Comparison of ENCODE assay signal across 21 cellular contexts in genomic region chr6:131003419-131004386, GRCh38. TPM values are rescaled to one million over a fixed set of nuclear protein-coding genes. Genes with fewer than 3 reads are reported as not detected.
DNase-seq lines count a peak whose midpoint lies in the region; ATAC-seq and TF ChIP-seq lines count a peak whose summit lies in the region.
"Had no signal": no experiment of that assay in that cellular context is flagged by ENCODE, and none has a peak within 500 bp of the region (broad histone marks: within the 10 kb centered on the region; RNA-seq: fewer than 3 reads in every experiment).

No MANE protein-coding gene starts in this region.

- H3K4me1 ChIP-seq in subcutaneous abdominal adipose tissue (ENCODE audit: control insufficient read depth in 5 of 5, insufficient read depth in 5 of 5, low read length in 5 of 5) = peaks cover 5 to 54% (median 46%) of the 10 kb centered on the region in 5 donors

- no peak overlapping the region for H3K9ac ChIP-seq in subcutaneous abdominal adipose tissue (ENCODE audit: low read length in 5 of 5)
- H3K9ac ChIP-seq: KMS-11 had no signal

- DNase-seq in Right ventricle myocardium inferior (ENCODE audit: missing footprints) (no peak), left cardiac atrium (no peak), caudate nucleus (lab: John Stamatoyannopoulos, UW) (peak in 23 of 61 donors; percentile 6 to 91 (median 29)), mesothelial cell of epicardium (ENCODE audit: low spot score in 2 of 2, unreplicated experiment in 2 of 2) (no peak), left colon (no peak)
- no peak for DNase-seq in central memory CD4-positive, alpha-beta T cell
- DNase-seq in activated CD4-positive, alpha-beta T cell treated with anti-CD3 and anti-CD28 coated beads, Interleukin-2, amount 10 ng/mL, durations not matched to agents 24 days and 14 days = no peak
- DNase-seq: 8988T; activated CD4-positive, alpha-beta T cell treated with anti-CD3 and anti-CD28 coated beads for 4 hours; activated T-cell treated with anti-CD3 and anti-CD28 coated beads, Interleukin-2, amount 50 U/mL, for 4 hours; CD4-positive, alpha-beta memory T cell; dermis blood vessel endothelial cell; DMS153; immature natural killer cell; NCI-H2171 treated with DMSO at 0.1 percent for 48 hours; NCI-H69; RPMI8226 had no signal

- no peak overlapping the region for H3K4me3 ChIP-seq in subcutaneous abdominal adipose tissue (ENCODE audit: low read depth in 1 of 5, low read length in 5 of 5)

- H3K27me3 ChIP-seq in subcutaneous abdominal adipose tissue (ENCODE audit: control insufficient read depth in 5 of 5, insufficient read depth in 4 of 5, low read length in 5 of 5) = no peaks in the 10 kb centered on the region

- no peak overlapping the region for H3K4me3 Mint-ChIP-seq in mesothelial cell of epicardium
- no peak overlapping the region for H3K4me3 Mint-ChIP-seq in activated CD4-positive, alpha-beta T cell treated with anti-CD3 and anti-CD28 coated beads, Interleukin-2, amount 10 ng/mL, durations not matched to agents 24 days and 14 days
- H3K4me3 Mint-ChIP-seq: activated T-cell treated with anti-CD3 and anti-CD28 coated beads, Interleukin-2, amount 50 U/mL, for 4 hours; CD4-positive, alpha-beta memory T cell; immature natural killer cell; neural crest cell had no signal

- ATAC-seq in Right ventricle myocardium inferior (peak; percentile 39), left cardiac atrium (no peak), left colon (no peak)
- ATAC-seq: activated T-cell treated with anti-CD3 and anti-CD28 coated beads, Interleukin-2, amount 50 U/mL, for 4 hours; SK-N-SH treated with all-trans-retinoic acid at 6 μM for 48 hours had no signal

- no peak for TF ChIP-seq CTCF in mesothelial cell of epicardium (IDR thresholded peaks at IDR 0.05; ENCODE audit: unreplicated experiment)

- peaks cover 58% of the 10 kb centered on the region for H3K4me1 Mint-ChIP-seq in mesothelial cell of epicardium
- H3K4me1 Mint-ChIP-seq in activated CD4-positive, alpha-beta T cell treated with anti-CD3 and anti-CD28 coated beads, Interleukin-2, amount 10 ng/mL, durations not matched to agents 24 days and 14 days = no peaks in the 10 kb centered on the region
- H3K4me1 Mint-ChIP-seq: immature natural killer cell had no signal

- H3K9me3 Mint-ChIP-seq in mesothelial cell of epicardium = peaks cover 17% of the 10 kb centered on the region
- H3K9me3 Mint-ChIP-seq in activated CD4-positive, alpha-beta T cell treated with anti-CD3 and anti-CD28 coated beads, Interleukin-2, amount 10 ng/mL, durations not matched to agents 24 days and 14 days = peaks cover 13% of the 10 kb centered on the region

- H3K27ac Mint-ChIP-seq in mesothelial cell of epicardium = peak overlapping the region; percentile 83
- no peak overlapping the region for H3K27ac Mint-ChIP-seq in activated CD4-positive, alpha-beta T cell treated with anti-CD3 and anti-CD28 coated beads, Interleukin-2, amount 10 ng/mL, durations not matched to agents 24 days and 14 days
- H3K27ac Mint-ChIP-seq: immature natural killer cell had no signal

- peaks cover 16% of the 10 kb centered on the region for H3K36me3 Mint-ChIP-seq in mesothelial cell of epicardium
- H3K36me3 Mint-ChIP-seq in activated CD4-positive, alpha-beta T cell treated with anti-CD3 and anti-CD28 coated beads, Interleukin-2, amount 10 ng/mL, durations not matched to agents 24 days and 14 days (ENCODE audit: low read depth) = no peaks in the 10 kb centered on the region

- peak overlapping the region; percentile 86 for H3K27ac ChIP-seq in caudate nucleus (ENCODE audit: low read depth, low read length)
- H3K27ac ChIP-seq in subcutaneous abdominal adipose tissue (ENCODE audit: low read depth, low read length) = peak overlapping the region; percentile 64
- H3K27ac ChIP-seq: KMS-11 had no signal

- no peaks in the 10 kb centered on the region for H3K27me3 Mint-ChIP-seq in mesothelial cell of epicardium (ENCODE audit: low read depth)
- H3K27me3 Mint-ChIP-seq in activated CD4-positive, alpha-beta T cell treated with anti-CD3 and anti-CD28 coated beads, Interleukin-2, amount 10 ng/mL, durations not matched to agents 24 days and 14 days = no peaks in the 10 kb centered on the region
- H3K27me3 Mint-ChIP-seq: CD4-positive, alpha-beta memory T cell had no signal

- H3K36me3 ChIP-seq in subcutaneous abdominal adipose tissue (ENCODE audit: control insufficient read depth in 5 of 5, insufficient read depth in 5 of 5, low read length in 5 of 5) = no peaks in the 10 kb centered on the region

- intact Hi-C loops in Right ventricle myocardium inferior (cut with DNase I) = loop anchor here (5.0 kb wide), 2 partner anchors 36 to 59 kb away; partner anchors contain the start of gene EPB41L2
- intact Hi-C loops in left cardiac atrium (cut with DNase I) = no loop called here
- intact Hi-C loops in left colon (cut with DNase I, micrococcal nuclease) = loop anchor here in 1 of 2 donors (5.0 kb wide), 1 partner anchor 34 kb away; no protein-coding TSS in a partner anchor
- intact Hi-C loops in activated CD4-positive, alpha-beta T cell treated with anti-CD3 and anti-CD28 coated beads, Interleukin-2, amount 10 ng/mL, durations not matched to agents 24 days and 14 days (cut with micrococcal nuclease) = no loop called here

- H3K9me3 ChIP-seq in subcutaneous abdominal adipose tissue (ENCODE audit: control insufficient read depth in 5 of 5, low read length in 5 of 5) = peaks cover 0 to 9% (median 0%) of the 10 kb centered on the region in 5 donors

RNA-seq across cellular contexts. Expression of gene EPB41L2, which starts 59.3 kb away (rescaled TPM):
- total RNA-seq in Right ventricle myocardium inferior (97.2 TPM), left cardiac atrium (100 to 1,000 TPM in 1 of 2 donors, 10 to 100 TPM in 1; 83.3 to 130 TPM), mesothelial cell of epicardium (62.8 to 67.6 TPM (median 66.3 TPM) in 3 replicates), left colon (100 to 1,000 TPM in 1 of 2 donors, 10 to 100 TPM in 1; 77.7 to 104 TPM)
- total RNA-seq in activated CD4-positive, alpha-beta T cell treated with anti-CD3 and anti-CD28 coated beads, Interleukin-2, amount 10 ng/mL, durations not matched to agents 24 days and 14 days = 15.4 and 16.5 TPM in 2 replicates
